In genomic region chr14:101666264-101666663, GRCh38 we compare ENCODE assay signal across 15 cellular contexts.
"Had no signal": no experiment of that assay in that cellular context is flagged by ENCODE, and none has a peak within 500 bp of the region (broad histone marks: within the 10 kb centered on the region; RNA-seq: fewer than 3 reads in every experiment).

No MANE protein-coding gene starts in this region.

- DNase-seq: Karpas-422, KG1, MG63, MM.1S, MV-4-11, NCI-H1048, NCI-H1092, NCI-H1417 treated with DMSO at 0.1 percent for 48 hours, NCI-H187 treated with DMSO at 0.1 percent for 48 hours, NCI-H2029, NCI-H2029 treated with DMSO at 0.1 percent for 48 hours, NCI-H2081 treated with DMSO at 0.1 percent for 48 hours, NCI-H446 treated with DMSO at 0.1 percent for 48 hours, NCI-H510A had no signal

- H3K4me3 ChIP-seq: MG63 had no signal

- H3K4me2 ChIP-seq: KMS-11 had no signal

- H3K9ac ChIP-seq: KMS-11 had no signal

- H3K27ac ChIP-seq: KMS-11 had no signal

- H3K36me3 ChIP-seq: MG63 had no signal

- H3K27me3 ChIP-seq: MG63 had no signal

- H3K9me3 ChIP-seq: MG63 had no signal
